ENCODE assay signal across 8 cellular contexts in the genomic region with DNA sequence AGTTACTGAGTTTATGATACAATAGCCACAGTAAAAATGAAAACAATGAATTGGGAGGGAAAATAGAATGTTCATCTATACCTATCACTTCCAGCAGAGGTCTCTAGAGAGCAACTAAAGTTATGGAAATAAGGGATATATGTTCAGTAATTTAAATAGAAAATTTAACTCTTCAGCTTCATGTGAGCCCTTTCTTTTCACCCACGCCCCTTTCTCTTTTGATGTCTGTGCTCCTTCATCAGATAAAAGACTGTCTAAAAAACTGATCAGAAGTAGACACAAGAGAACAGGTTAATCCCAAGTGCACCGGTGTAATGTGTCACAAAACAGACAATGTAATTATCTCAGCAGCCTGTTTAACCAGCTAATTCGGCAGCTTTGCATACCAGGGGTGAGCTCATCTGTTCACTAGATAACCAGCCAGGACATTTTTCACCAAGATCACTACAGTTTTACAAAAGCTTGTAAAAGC.
DNase-seq lines count a peak whose midpoint lies in the region; ATAC-seq, FAIRE-seq and TF ChIP-seq lines count a peak whose summit lies in the region.

No MANE protein-coding gene starts in this region.

- FAIRE-seq in endothelial cell of umbilical vein (lab: Jason Lieb, UNC), result peak; percentile 67

- dilution Hi-C loops in endothelial cell of umbilical vein (cut with MboI; ENCODE audit: extremely low pct_ligation_motif_present, low sequenced_read_pairs), result no loop called here

- intact Hi-C loops in endothelial cell of umbilical vein (cut with micrococcal nuclease), result loop anchor here (1.0 to 5.0 kb wide), 3 partner anchors 90 to 376 kb away; no protein-coding TSS in a partner anchor

- ATAC-seq in GM19452 (IDR thresholded peaks at IDR 0.05; ENCODE audit: unreplicated experiment) (peak; percentile 73), HG03196 (IDR thresholded peaks at IDR 0.05; ENCODE audit: unreplicated experiment) (no peak), HG02970 (IDR thresholded peaks at IDR 0.05; ENCODE audit: low FRiP score, unreplicated experiment) (no peak)

- BruUV-seq in endothelial cell of umbilical vein (replicated peaks; lab: Mats Ljungman, UMichigan), result no TSS peak

- H3K27ac ChIP-seq in endothelial cell of umbilical vein (ENCODE audit: insufficient read depth, low read depth, low read length), result no peak overlapping the region

- H3K9me1 ChIP-seq in endothelial cell of umbilical vein (replicated peaks; ENCODE audit: control insufficient read depth, extremely low read depth, insufficient read depth, low read length), result no peaks in the 10 kb centered on the region

- no peaks in the 10 kb centered on the region for H3K79me2 ChIP-seq in endothelial cell of umbilical vein (ENCODE audit: control insufficient read depth, insufficient read depth, low read length)

- H3K27me3 ChIP-seq in endothelial cell of umbilical vein (ENCODE audit: control insufficient read depth in 2 of 2, insufficient read depth in 2 of 2, low read length in 2 of 2), result no peaks in the 10 kb centered on the region

- peak; percentile 30 to 39 for TF ChIP-seq CTCF in endothelial cell of umbilical vein (IDR thresholded peaks at IDR 0.05; ENCODE audit: extremely low read depth in 1 of 2, insufficient read depth in 1 of 2, low read depth in 1 of 2, low read length in 2 of 2)
- peak; percentile 82 for TF ChIP-seq CTCF in neural crest cell (conservative IDR thresholded peaks at IDR 0.05)

- no peaks in the 10 kb centered on the region for H4K20me1 ChIP-seq in endothelial cell of umbilical vein (replicated peaks; ENCODE audit: control insufficient read depth, extremely low read depth, insufficient read depth, low read length)

- peak overlapping the region; percentile 49 for H3K4me3 Mint-ChIP-seq in neural crest cell

- no peak overlapping the region for H3K27ac Mint-ChIP-seq in neural crest cell (ENCODE audit: unreplicated experiment)

- CTCF ChIA-PET in endothelial cell of umbilical vein (lab: Charles Lee), result interaction anchor here (0.6 to 12.3 kb wide), 49 partner anchors 11 to 467 kb away, joined by 3 to 399 read pairs (median 4); a partner anchor contains a TSS

- H3K4me1 ChIP-seq in endothelial cell of umbilical vein (ENCODE audit: control insufficient read depth, extremely low read depth, insufficient read depth, low read length), result no peaks in the 10 kb centered on the region

- no peaks in the 10 kb centered on the region for H3K9me3 ChIP-seq in endothelial cell of umbilical vein (replicated peaks; ENCODE audit: control insufficient read depth, insufficient read depth, low read length)

- no peaks in the 10 kb centered on the region for H3K36me3 ChIP-seq in endothelial cell of umbilical vein (ENCODE audit: control insufficient read depth in 2 of 2, extremely low read depth in 1 of 2, insufficient read depth in 2 of 2, low read length in 2 of 2)

- no peak for TF ChIP-seq POLR2A in endothelial cell of umbilical vein (IDR thresholded peaks at IDR 0.05; ENCODE audit: low read depth, low read length)

- peak overlapping the region; percentile 9 for H3K9ac ChIP-seq in endothelial cell of umbilical vein (replicated peaks; ENCODE audit: extremely low read depth, insufficient read depth, low read length)

- H3K27me3 Mint-ChIP-seq in neural crest cell (ENCODE audit: low read depth), result no peaks in the 10 kb centered on the region

- H3K4me2 ChIP-seq in endothelial cell of umbilical vein (ENCODE audit: insufficient read depth, low read length), result no peak overlapping the region

- no peak overlapping the region for H2AFZ ChIP-seq in endothelial cell of umbilical vein (ENCODE audit: low read depth, low read length)

- DNase-seq in DMS53 (lab: John Stamatoyannopoulos, UW) (peak; percentile 44), HuH-7 (ENCODE audit: low spot score) (peak; percentile 4), RPMI7951 (ENCODE audit: low read depth) (peak; percentile 43), endothelial cell of umbilical vein (ENCODE audit: low read depth, low spot score) (peak; percentile 39), neural crest cell (ENCODE audit: low read depth, low spot score) (no peak)

- H3K4me1 Mint-ChIP-seq in neural crest cell, result peaks cover 6% of the 10 kb centered on the region

- H3K9me3 Mint-ChIP-seq in neural crest cell, result no peaks in the 10 kb centered on the region

- H3K4me3 ChIP-seq in endothelial cell of umbilical vein (replicated peaks in 1 of 3; ENCODE audit: insufficient read depth in 1 of 3, low read depth in 1 of 3, low read length in 3 of 3), result no peak overlapping the region

- POLR2A ChIA-PET in endothelial cell of umbilical vein (lab: Charles Lee), result no interaction called here

- no peaks in the 10 kb centered on the region for H3K36me3 Mint-ChIP-seq in neural crest cell (ENCODE audit: low read depth)

TF ChIP-seq in endothelial cell of umbilical vein, 7 proteins besides CTCF, POLR2A, EP300 and RAD21:
- TF ChIP-seq, protein P1, sequence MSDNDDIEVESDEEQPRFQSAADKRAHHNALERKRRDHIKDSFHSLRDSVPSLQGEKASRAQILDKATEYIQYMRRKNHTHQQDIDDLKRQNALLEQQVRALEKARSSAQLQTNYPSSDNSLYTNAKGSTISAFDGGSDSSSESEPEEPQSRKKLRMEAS (IDR thresholded peaks at IDR 0.05; ENCODE audit: insufficient read depth, insufficient read length), result no peak
- TF ChIP-seq POLR2AphosphoS5 (IDR thresholded peaks at IDR 0.05; ENCODE audit: insufficient read depth, low read depth, low read length), result no peak
- TF ChIP-seq GATA2 (IDR thresholded peaks at IDR 0.05; ENCODE audit: insufficient read depth, insufficient read length, low read depth, low read length), result no peak
- no peak for TF ChIP-seq MYC (IDR thresholded peaks at IDR 0.05; ENCODE audit: low read depth, low read length)
- TF ChIP-seq JUN (IDR thresholded peaks at IDR 0.05; ENCODE audit: borderline replicate concordance, insufficient read depth, insufficient read length, low read depth), result no peak
- no peak for TF ChIP-seq EZH2 (IDR thresholded peaks at IDR 0.05; ENCODE audit: borderline replicate concordance, low read depth, low read length, severe bottlenecking)
- no peak for TF ChIP-seq FOS (IDR thresholded peaks at IDR 0.05; ENCODE audit: borderline replicate concordance, insufficient read depth, low read length)
